1 cellular context compared by ENCODE assay signal in the genomic region with DNA sequence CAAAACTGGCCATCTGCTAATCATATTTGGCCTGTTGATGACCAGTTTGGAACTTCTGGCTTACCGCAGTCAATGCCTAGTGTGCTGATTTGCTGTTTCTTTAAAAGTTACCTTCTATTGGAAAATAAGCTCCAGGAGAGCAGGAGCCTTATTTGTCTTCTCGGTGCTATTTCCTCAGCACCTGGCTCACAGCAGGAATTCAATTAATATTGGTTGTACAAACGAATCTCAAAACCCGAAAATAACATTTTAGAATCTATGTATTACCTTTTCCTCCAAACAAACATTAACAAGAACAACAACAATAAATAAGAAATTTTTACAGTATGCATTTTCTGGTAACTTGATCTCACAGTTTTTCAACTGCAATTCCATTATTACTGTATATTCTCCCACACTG.
TF ChIP-seq lines count a peak whose summit lies in the region.

No MANE protein-coding gene starts in this region.

TF ChIP-seq in GM23338, 12 proteins besides CTCF, POLR2A, EP300 and RAD21 (continued from another document):
- TF ChIP-seq ETS1 (IDR thresholded peaks at IDR 0.05) (no peak), NANOG (IDR thresholded peaks at IDR 0.05; ENCODE audit: borderline replicate concordance) (no peak), EZH2phosphoT487 (IDR thresholded peaks at IDR 0.05; ENCODE audit: unreplicated experiment) (no peak), STAT1 (IDR thresholded peaks at IDR 0.05; ENCODE audit: unreplicated experiment) (no peak), JUNB (IDR thresholded peaks at IDR 0.05; ENCODE audit: unreplicated experiment) (no peak), ZNF114 (CRISPR knock-in tag; IDR thresholded peaks at IDR 0.05) (no peak), CREB1 (CRISPR knock-in tag; IDR thresholded peaks at IDR 0.05; ENCODE audit: low read depth) (no peak), EZH2 (IDR thresholded peaks at IDR 0.05; ENCODE audit: low read depth, unreplicated experiment) (no peak)
- TF ChIP-seq, protein P1, sequence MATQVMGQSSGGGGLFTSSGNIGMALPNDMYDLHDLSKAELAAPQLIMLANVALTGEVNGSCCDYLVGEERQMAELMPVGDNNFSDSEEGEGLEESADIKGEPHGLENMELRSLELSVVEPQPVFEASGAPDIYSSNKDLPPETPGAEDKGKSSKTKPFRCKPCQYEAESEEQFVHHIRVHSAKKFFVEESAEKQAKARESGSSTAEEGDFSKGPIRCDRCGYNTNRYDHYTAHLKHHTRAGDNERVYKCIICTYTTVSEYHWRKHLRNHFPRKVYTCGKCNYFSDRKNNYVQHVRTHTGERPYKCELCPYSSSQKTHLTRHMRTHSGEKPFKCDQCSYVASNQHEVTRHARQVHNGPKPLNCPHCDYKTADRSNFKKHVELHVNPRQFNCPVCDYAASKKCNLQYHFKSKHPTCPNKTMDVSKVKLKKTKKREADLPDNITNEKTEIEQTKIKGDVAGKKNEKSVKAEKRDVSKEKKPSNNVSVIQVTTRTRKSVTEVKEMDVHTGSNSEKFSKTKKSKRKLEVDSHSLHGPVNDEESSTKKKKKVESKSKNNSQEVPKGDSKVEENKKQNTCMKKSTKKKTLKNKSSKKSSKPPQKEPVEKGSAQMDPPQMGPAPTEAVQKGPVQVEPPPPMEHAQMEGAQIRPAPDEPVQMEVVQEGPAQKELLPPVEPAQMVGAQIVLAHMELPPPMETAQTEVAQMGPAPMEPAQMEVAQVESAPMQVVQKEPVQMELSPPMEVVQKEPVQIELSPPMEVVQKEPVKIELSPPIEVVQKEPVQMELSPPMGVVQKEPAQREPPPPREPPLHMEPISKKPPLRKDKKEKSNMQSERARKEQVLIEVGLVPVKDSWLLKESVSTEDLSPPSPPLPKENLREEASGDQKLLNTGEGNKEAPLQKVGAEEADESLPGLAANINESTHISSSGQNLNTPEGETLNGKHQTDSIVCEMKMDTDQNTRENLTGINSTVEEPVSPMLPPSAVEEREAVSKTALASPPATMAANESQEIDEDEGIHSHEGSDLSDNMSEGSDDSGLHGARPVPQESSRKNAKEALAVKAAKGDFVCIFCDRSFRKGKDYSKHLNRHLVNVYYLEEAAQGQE (IDR thresholded peaks at IDR 0.05; ENCODE audit: unreplicated experiment), result no peak
